In the genomic region with DNA sequence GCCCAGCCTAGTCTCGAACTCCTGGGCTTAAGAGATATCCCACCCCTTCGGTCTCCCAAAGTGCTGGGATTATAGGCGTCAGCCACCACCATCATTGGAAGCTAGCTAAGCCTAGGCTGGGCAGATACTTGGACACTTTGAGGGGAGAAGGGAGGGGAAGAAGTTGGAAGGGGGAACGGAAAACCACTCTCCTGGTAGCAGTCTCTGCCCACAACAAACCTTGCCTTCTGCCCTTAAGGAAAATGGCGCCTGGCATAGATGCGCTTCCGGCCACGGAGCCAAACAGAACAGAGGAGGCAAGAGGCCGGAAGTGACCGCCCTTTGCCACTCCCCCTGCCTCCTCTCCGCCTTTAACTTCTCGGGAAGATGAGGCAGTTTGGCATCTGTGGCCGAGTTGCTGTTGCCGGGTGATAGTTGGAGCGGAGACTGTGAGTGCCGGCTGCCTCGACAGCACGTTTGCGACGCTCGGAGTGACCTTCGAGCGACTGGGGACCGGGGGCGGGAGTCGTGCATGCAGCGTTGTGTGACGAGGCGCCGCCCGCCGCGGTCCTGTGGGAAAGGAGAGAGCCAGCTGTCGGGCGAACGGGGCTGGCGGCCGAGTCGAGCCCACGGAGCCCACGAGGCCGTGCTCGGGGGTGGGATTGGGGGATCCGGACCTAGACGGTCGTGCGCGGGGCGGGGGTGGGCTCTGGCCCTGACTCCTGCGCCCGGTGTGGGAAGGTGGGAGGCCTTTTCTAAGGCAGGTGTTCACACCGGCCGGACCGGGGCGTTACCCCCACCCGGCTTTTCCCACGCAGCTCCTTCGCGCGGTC, we compare ENCODE assay signal across 1 cellular context.
TF ChIP-seq lines count a peak whose summit lies in the region.

Gene MFN1, plus strand, starts transcription at position 327 of the 812 bp plus-strand sequence. CDS start 1,143 bp downstream, outside the sequence.

TF ChIP-seq in HepG2, 621 proteins besides CTCF, POLR2A, EP300 and RAD21 (continued from another document and continues in another):
- TF ChIP-seq, protein P1, sequence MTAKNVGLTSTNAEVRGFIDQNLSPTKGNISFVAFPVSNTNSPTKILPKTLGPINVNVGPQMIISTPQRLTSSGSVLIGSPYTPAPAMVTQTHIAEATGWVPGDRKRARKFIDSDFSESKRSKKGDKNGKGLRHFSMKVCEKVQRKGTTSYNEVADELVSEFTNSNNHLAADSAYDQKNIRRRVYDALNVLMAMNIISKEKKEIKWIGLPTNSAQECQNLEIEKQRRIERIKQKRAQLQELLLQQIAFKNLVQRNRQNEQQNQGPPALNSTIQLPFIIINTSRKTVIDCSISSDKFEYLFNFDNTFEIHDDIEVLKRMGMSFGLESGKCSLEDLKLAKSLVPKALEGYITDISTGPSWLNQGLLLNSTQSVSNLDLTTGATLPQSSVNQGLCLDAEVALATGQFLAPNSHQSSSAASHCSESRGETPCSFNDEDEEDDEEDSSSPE (CRISPR knock-in tag; IDR thresholded peaks at IDR 0.05): 0 out of 2 replicates have a peak, but pooled peaks have one; percentile 59
- no peak for TF ChIP-seq HIC2 (CRISPR knock-in tag; IDR thresholded peaks at IDR 0.05; ENCODE audit: low read depth)
- TF ChIP-seq THYN1 (CRISPR knock-in tag; IDR thresholded peaks at IDR 0.05; ENCODE audit: borderline replicate concordance, low read depth): no peak
- TF ChIP-seq ZNF460 (CRISPR knock-in tag; IDR thresholded peaks at IDR 0.05; ENCODE audit: borderline replicate concordance): no peak
- 0 out of 2 replicates have a peak, but pooled peaks have one; percentile 42 for TF ChIP-seq SIN3A (IDR thresholded peaks at IDR 0.05; ENCODE audit: borderline replicate concordance, low read depth, low read length)
- TF ChIP-seq DMAP1 (CRISPR knock-in tag; IDR thresholded peaks at IDR 0.05): peak; percentile 37; the same call in 1 of the 2 replicates
- peak; percentile 46; the same call in 1 of the 2 replicates for TF ChIP-seq HDAC1 (CRISPR knock-in tag; IDR thresholded peaks at IDR 0.05)
- no peak for TF ChIP-seq MTA3 (CRISPR knock-in tag; IDR thresholded peaks at IDR 0.05)
- no peak for TF ChIP-seq ZSCAN22 (CRISPR knock-in tag; IDR thresholded peaks at IDR 0.05)
- TF ChIP-seq HOXD1 (CRISPR knock-in tag; IDR thresholded peaks at IDR 0.05): peak; percentile 77
- TF ChIP-seq HOXA3 (CRISPR knock-in tag; IDR thresholded peaks at IDR 0.05): peak; percentile 93
- peak; percentile 97 for TF ChIP-seq DRAP1 (CRISPR knock-in tag; IDR thresholded peaks at IDR 0.05)
- TF ChIP-seq ZNF777 (CRISPR knock-in tag; IDR thresholded peaks at IDR 0.05): peak; percentile 83
- TF ChIP-seq, protein P2, sequence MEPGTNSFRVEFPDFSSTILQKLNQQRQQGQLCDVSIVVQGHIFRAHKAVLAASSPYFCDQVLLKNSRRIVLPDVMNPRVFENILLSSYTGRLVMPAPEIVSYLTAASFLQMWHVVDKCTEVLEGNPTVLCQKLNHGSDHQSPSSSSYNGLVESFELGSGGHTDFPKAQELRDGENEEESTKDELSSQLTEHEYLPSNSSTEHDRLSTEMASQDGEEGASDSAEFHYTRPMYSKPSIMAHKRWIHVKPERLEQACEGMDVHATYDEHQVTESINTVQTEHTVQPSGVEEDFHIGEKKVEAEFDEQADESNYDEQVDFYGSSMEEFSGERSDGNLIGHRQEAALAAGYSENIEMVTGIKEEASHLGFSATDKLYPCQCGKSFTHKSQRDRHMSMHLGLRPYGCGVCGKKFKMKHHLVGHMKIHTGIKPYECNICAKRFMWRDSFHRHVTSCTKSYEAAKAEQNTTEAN (CRISPR knock-in tag; conservative IDR thresholded peaks at IDR 0.05): peak; percentile 58; the same call in 1 of the 2 replicates
- no peak for TF ChIP-seq SETDB1 (CRISPR knock-in tag; IDR thresholded peaks at IDR 0.05; ENCODE audit: borderline replicate concordance)
- TF ChIP-seq, protein P3, sequence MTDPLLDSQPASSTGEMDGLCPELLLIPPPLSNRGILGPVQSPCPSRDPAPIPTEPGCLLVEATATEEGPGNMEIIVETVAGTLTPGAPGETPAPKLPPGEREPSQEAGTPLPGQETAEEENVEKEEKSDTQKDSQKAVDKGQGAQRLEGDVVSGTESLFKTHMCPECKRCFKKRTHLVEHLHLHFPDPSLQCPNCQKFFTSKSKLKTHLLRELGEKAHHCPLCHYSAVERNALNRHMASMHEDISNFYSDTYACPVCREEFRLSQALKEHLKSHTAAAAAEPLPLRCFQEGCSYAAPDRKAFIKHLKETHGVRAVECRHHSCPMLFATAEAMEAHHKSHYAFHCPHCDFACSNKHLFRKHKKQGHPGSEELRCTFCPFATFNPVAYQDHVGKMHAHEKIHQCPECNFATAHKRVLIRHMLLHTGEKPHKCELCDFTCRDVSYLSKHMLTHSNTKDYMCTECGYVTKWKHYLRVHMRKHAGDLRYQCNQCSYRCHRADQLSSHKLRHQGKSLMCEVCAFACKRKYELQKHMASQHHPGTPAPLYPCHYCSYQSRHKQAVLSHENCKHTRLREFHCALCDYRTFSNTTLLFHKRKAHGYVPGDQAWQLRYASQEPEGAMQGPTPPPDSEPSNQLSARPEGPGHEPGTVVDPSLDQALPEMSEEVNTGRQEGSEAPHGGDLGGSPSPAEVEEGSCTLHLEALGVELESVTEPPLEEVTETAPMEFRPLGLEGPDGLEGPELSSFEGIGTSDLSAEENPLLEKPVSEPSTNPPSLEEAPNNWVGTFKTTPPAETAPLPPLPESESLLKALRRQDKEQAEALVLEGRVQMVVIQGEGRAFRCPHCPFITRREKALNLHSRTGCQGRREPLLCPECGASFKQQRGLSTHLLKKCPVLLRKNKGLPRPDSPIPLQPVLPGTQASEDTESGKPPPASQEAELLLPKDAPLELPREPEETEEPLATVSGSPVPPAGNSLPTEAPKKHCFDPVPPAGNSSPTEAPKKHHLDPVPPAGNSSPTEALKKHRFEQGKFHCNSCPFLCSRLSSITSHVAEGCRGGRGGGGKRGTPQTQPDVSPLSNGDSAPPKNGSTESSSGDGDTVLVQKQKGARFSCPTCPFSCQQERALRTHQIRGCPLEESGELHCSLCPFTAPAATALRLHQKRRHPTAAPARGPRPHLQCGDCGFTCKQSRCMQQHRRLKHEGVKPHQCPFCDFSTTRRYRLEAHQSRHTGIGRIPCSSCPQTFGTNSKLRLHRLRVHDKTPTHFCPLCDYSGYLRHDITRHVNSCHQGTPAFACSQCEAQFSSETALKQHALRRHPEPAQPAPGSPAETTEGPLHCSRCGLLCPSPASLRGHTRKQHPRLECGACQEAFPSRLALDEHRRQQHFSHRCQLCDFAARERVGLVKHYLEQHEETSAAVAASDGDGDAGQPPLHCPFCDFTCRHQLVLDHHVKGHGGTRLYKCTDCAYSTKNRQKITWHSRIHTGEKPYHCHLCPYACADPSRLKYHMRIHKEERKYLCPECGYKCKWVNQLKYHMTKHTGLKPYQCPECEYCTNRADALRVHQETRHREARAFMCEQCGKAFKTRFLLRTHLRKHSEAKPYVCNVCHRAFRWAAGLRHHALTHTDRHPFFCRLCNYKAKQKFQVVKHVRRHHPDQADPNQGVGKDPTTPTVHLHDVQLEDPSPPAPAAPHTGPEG (CRISPR knock-in tag; IDR thresholded peaks at IDR 0.05): peak; percentile 82
- TF ChIP-seq TFE3 (CRISPR knock-in tag; IDR thresholded peaks at IDR 0.05): 0 out of 2 replicates have a peak, but pooled peaks have one; percentile 10
- TF ChIP-seq MEIS1 (CRISPR knock-in tag; IDR thresholded peaks at IDR 0.05; ENCODE audit: borderline replicate concordance): 0 out of 2 replicates have a peak, but pooled peaks have one; percentile 84
- 0 out of 2 replicates have a peak, but pooled peaks have one; percentile 61 for TF ChIP-seq SNAI1 (CRISPR knock-in tag; IDR thresholded peaks at IDR 0.05; ENCODE audit: borderline replicate concordance)
- 0 out of 2 replicates have a peak, but pooled peaks have one; percentile 36 for TF ChIP-seq PITX1 (CRISPR knock-in tag; IDR thresholded peaks at IDR 0.05)
- peak; percentile 33; the same call in 1 of the 2 replicates for TF ChIP-seq NRL (CRISPR knock-in tag; IDR thresholded peaks at IDR 0.05; ENCODE audit: borderline replicate concordance)
- TF ChIP-seq FOSL2 (CRISPR knock-in tag; IDR thresholded peaks at IDR 0.05): peak; percentile 36; the same call in 1 of the 2 replicates
- no peak; the same call in 1 of the 2 replicates for TF ChIP-seq ZNF441 (CRISPR knock-in tag; IDR thresholded peaks at IDR 0.05; ENCODE audit: borderline replicate concordance)
- TF ChIP-seq CENPT (CRISPR knock-in tag; IDR thresholded peaks at IDR 0.05; ENCODE audit: low read depth): no peak
- TF ChIP-seq ZNF33B (CRISPR knock-in tag; IDR thresholded peaks at IDR 0.05): peak; percentile 67; the same call in 1 of the 2 replicates
- TF ChIP-seq RBAK (CRISPR knock-in tag; IDR thresholded peaks at IDR 0.05): no peak
- no peak for TF ChIP-seq ERF (CRISPR knock-in tag; IDR thresholded peaks at IDR 0.05)
- TF ChIP-seq HNRNPLL (IDR thresholded peaks at IDR 0.05; ENCODE audit: low read depth, low read length, poor library complexity, severe bottlenecking): peak; percentile 50
- TF ChIP-seq NR2C2 (CRISPR knock-in tag; IDR thresholded peaks at IDR 0.05; ENCODE audit: borderline replicate concordance): peak; percentile 89
- TF ChIP-seq, protein P4, sequence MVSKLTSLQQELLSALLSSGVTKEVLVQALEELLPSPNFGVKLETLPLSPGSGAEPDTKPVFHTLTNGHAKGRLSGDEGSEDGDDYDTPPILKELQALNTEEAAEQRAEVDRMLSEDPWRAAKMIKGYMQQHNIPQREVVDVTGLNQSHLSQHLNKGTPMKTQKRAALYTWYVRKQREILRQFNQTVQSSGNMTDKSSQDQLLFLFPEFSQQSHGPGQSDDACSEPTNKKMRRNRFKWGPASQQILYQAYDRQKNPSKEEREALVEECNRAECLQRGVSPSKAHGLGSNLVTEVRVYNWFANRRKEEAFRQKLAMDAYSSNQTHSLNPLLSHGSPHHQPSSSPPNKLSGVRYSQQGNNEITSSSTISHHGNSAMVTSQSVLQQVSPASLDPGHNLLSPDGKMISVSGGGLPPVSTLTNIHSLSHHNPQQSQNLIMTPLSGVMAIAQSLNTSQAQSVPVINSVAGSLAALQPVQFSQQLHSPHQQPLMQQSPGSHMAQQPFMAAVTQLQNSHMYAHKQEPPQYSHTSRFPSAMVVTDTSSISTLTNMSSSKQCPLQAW (CRISPR knock-in tag; IDR thresholded peaks at IDR 0.05): peak; percentile 91
- peak; percentile 89 for TF ChIP-seq REPIN1 (CRISPR knock-in tag; IDR thresholded peaks at IDR 0.05; ENCODE audit: borderline replicate concordance, low read depth)
- TF ChIP-seq ZNF850 (CRISPR knock-in tag; conservative IDR thresholded peaks at IDR 0.05): no peak
- 0 out of 2 replicates have a peak, but pooled peaks have one; percentile 66 for TF ChIP-seq ZNF343 (CRISPR knock-in tag; IDR thresholded peaks at IDR 0.05)
- TF ChIP-seq, protein P5, sequence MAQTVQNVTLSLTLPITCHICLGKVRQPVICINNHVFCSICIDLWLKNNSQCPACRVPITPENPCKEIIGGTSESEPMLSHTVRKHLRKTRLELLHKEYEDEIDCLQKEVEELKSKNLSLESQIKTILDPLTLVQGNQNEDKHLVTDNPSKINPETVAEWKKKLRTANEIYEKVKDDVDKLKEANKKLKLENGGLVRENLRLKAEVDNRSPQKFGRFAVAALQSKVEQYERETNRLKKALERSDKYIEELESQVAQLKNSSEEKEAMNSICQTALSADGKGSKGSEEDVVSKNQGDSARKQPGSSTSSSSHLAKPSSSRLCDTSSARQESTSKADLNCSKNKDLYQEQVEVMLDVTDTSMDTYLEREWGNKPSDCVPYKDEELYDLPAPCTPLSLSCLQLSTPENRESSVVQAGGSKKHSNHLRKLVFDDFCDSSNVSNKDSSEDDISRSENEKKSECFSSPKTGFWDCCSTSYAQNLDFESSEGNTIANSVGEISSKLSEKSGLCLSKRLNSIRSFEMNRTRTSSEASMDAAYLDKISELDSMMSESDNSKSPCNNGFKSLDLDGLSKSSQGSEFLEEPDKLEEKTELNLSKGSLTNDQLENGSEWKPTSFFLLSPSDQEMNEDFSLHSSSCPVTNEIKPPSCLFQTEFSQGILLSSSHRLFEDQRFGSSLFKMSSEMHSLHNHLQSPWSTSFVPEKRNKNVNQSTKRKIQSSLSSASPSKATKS (CRISPR knock-in tag; IDR thresholded peaks at IDR 0.05): no peak
- no peak for TF ChIP-seq SOX13 (IDR thresholded peaks at IDR 0.05)
- peak in 1 of 2 experiments; percentile 36; a peak in 1 of 4 replicates for TF ChIP-seq SOX13 (CRISPR knock-in tag; conservative IDR thresholded peaks at IDR 0.05 in 1 of 2, IDR thresholded peaks at IDR 0.05 in 1 of 2)
- TF ChIP-seq PHF20 (CRISPR knock-in tag; IDR thresholded peaks at IDR 0.05): peak; percentile 78
- TF ChIP-seq CHD2 (IDR thresholded peaks at IDR 0.05; ENCODE audit: low read depth, low read length): no peak
